In genomic region chr1:173408886-173409285, GRCh38 we compare ENCODE assay signal across 21 cellular contexts.
A peak's percentile ranks its signal among the peaks of the same experiment; 100 is the strongest.
DNase-seq lines count a peak whose midpoint lies in the region; ATAC-seq and TF ChIP-seq lines count a peak whose summit lies in the region.
"Had no signal": no experiment of that assay in that cellular context is flagged by ENCODE, and none has a peak within 500 bp of the region (broad histone marks: within the 10 kb centered on the region; RNA-seq: fewer than 3 reads in every experiment).

No MANE protein-coding gene starts in this region.

- no peak overlapping the region for H3K4me3 ChIP-seq in Loucy (ENCODE audit: low read length, poor library complexity, severe bottlenecking)
- H3K4me3 ChIP-seq in gastroesophageal sphincter: no peak overlapping the region
- H3K4me3 ChIP-seq: A549, K562, right atrium auricular region had no signal

- H3K9me2 ChIP-seq in Loucy (replicated peaks; ENCODE audit: low read depth, low read length): no peaks in the 10 kb centered on the region

- H3K36me3 ChIP-seq in Loucy (ENCODE audit: insufficient read depth, low read length): no peaks in the 10 kb centered on the region
- peaks cover 0 to 26% of the 10 kb centered on the region in 2 donors for H3K36me3 ChIP-seq in gastroesophageal sphincter
- H3K36me3 ChIP-seq: right atrium auricular region had no signal

- TF ChIP-seq CTCF in Loucy (conservative IDR thresholded peaks at IDR 0.05; ENCODE audit: low read length) (peak; percentile 36), chondrocyte (IDR thresholded peaks at IDR 0.05) (peak; percentile 48), omental fat pad (IDR thresholded peaks at IDR 0.05) (no peak), gastroesophageal sphincter (IDR thresholded peaks at IDR 0.05) (no peak)

- no peak for ATAC-seq in stimulated activated naive CD8-positive, alpha-beta T cell treated with anti-CD3 and anti-CD28 coated beads, Interleukin-15, amount 100 ng/mL, for 72 hours
- ATAC-seq in stimulated activated naive B cell treated with anti-CD40 and anti-IgM and Interleukin-4, amounts not matched to agents 10 μg/mL and 1 μg/mL and 100 μg/mL, for 72 hours (replicated peaks): no peak
- no peak for ATAC-seq in omental fat pad (ENCODE audit: low FRiP score)
- no peak for ATAC-seq in gastroesophageal sphincter
- ATAC-seq: A549; activated CD4-positive, CD25-positive, alpha-beta regulatory T cell treated with anti-CD3 and anti-CD28 coated beads, Interleukin-2, amount 50 U/mL, for 24 hours; stimulated activated naive CD8-positive, alpha-beta T cell treated with anti-CD3 and anti-CD28 coated beads, Interleukin-15, Interleukin-2, amounts not matched to agents 100 U/mL and 50 U/mL, for 24 hours had no signal

- H3K9me3 ChIP-seq in Loucy (ENCODE audit: insufficient read depth, low read depth, low read length) (no peaks in the 10 kb centered on the region), gastroesophageal sphincter (no peaks in the 10 kb centered on the region)
- H3K9me3 ChIP-seq: A549, right atrium auricular region had no signal

- DNase-seq in stimulated activated naive CD8-positive, alpha-beta T cell treated with anti-CD3 and anti-CD28 coated beads, Interleukin-15, amount 100 ng/mL, for 72 hours: no peak
- DNase-seq in chondrocyte (ENCODE audit: low spot score) (no peak), omental fat pad (ENCODE audit: low spot score) (no peak), mucosa of gallbladder (ENCODE audit: low spot score) (no peak)
- DNase-seq in stimulated activated naive B cell treated with anti-CD40 and anti-IgM and Interleukin-4, amounts not matched to agents 10 μg/mL and 1 μg/mL and 100 μg/mL, for 72 hours: no peak
- DNase-seq: activated effector memory CD4-positive, alpha-beta T cell treated with Interleukin-2 at 50 U/mL for 16 hours; cerebellar nuclear complex; midbrain; NCI-H1092 treated with DMSO at 0.1 percent for 48 hours; NCI-H2081; NCI-H510A treated with DMSO at 0.1 percent for 48 hours; SHP77; stimulated activated naive CD8-positive, alpha-beta T cell treated with anti-CD3 and anti-CD28 coated beads, Interleukin-15, Interleukin-2, amounts not matched to agents 100 U/mL and 50 U/mL, for 24 hours had no signal

- no peaks in the 10 kb centered on the region for H3K79me2 ChIP-seq in Loucy (ENCODE audit: insufficient read depth, low read length)

- H3K27me3 ChIP-seq in Loucy (ENCODE audit: insufficient read depth, low read length, poor library complexity, severe bottlenecking): no peaks in the 10 kb centered on the region
- no peaks in the 10 kb centered on the region for H3K27me3 ChIP-seq in gastroesophageal sphincter
- H3K27me3 ChIP-seq: right atrium auricular region had no signal

- no peaks in the 10 kb centered on the region for H3K36me3 Mint-ChIP-seq in stimulated activated naive CD8-positive, alpha-beta T cell treated with anti-CD3 and anti-CD28 coated beads, Interleukin-15, Interleukin-2, amounts not matched to agents 100 ng/mL and 50 ng/mL, for 24 hours (ENCODE audit: low read depth)
- H3K36me3 Mint-ChIP-seq in chondrocyte (ENCODE audit: low read depth): peaks cover 1% of the 10 kb centered on the region
- H3K36me3 Mint-ChIP-seq in stimulated activated naive B cell treated with anti-CD40 and anti-IgM and Interleukin-4, amounts not matched to agents 10 μg/mL and 1 μg/mL and 100 μg/mL, for 72 hours: peaks cover 4 to 5% of the 10 kb centered on the region in 2 donors

- no peak overlapping the region for H3K4me2 ChIP-seq in Loucy (ENCODE audit: low read depth, low read length, poor library complexity, severe bottlenecking)
- H3K4me2 ChIP-seq: A549 had no signal

- H3K27me3 Mint-ChIP-seq in stimulated activated naive CD8-positive, alpha-beta T cell treated with anti-CD3 and anti-CD28 coated beads, Interleukin-15, Interleukin-2, amounts not matched to agents 100 ng/mL and 50 ng/mL, for 24 hours: no peaks in the 10 kb centered on the region
- H3K27me3 Mint-ChIP-seq in stimulated activated naive CD8-positive, alpha-beta T cell treated with anti-CD3 and anti-CD28 coated beads, Interleukin-15, amount 100 ng/mL, for 72 hours: no peaks in the 10 kb centered on the region
- H3K27me3 Mint-ChIP-seq in chondrocyte (ENCODE audit: low read depth): no peaks in the 10 kb centered on the region
- no peaks in the 10 kb centered on the region for H3K27me3 Mint-ChIP-seq in stimulated activated naive B cell treated with anti-CD40 and anti-IgM and Interleukin-4, amounts not matched to agents 10 μg/mL and 1 μg/mL and 100 μg/mL, for 72 hours

- no peak overlapping the region for H3K27ac ChIP-seq in gastroesophageal sphincter
- H3K27ac ChIP-seq: A549, right atrium auricular region had no signal

- no peaks in the 10 kb centered on the region for H3K9me3 Mint-ChIP-seq in stimulated activated naive CD8-positive, alpha-beta T cell treated with anti-CD3 and anti-CD28 coated beads, Interleukin-15, Interleukin-2, amounts not matched to agents 100 ng/mL and 50 ng/mL, for 24 hours
- H3K9me3 Mint-ChIP-seq in stimulated activated naive CD8-positive, alpha-beta T cell treated with anti-CD3 and anti-CD28 coated beads, Interleukin-15, amount 100 ng/mL, for 72 hours: no peaks in the 10 kb centered on the region
- H3K9me3 Mint-ChIP-seq in chondrocyte (ENCODE audit: low read depth): no peaks in the 10 kb centered on the region
- peaks cover 0 to 3% of the 10 kb centered on the region in 2 donors for H3K9me3 Mint-ChIP-seq in stimulated activated naive B cell treated with anti-CD40 and anti-IgM and Interleukin-4, amounts not matched to agents 10 μg/mL and 1 μg/mL and 100 μg/mL, for 72 hours
- H3K9me3 Mint-ChIP-seq: T-helper 1 cell treated with Interleukin-12 subunit alpha and Interleukin-12 subunit beta and Interleukin-4 antibody, amounts not matched to agents 30 μg/mL and 1 μg/mL, for 36 hours had no signal

- H3F3A ChIP-seq in Loucy (ENCODE audit: low read depth): no peaks in the 10 kb centered on the region

- peaks cover 64% of the 10 kb centered on the region for H3K4me1 Mint-ChIP-seq in stimulated activated naive CD8-positive, alpha-beta T cell treated with anti-CD3 and anti-CD28 coated beads, Interleukin-15, Interleukin-2, amounts not matched to agents 100 ng/mL and 50 ng/mL, for 24 hours (ENCODE audit: low read depth)
- H3K4me1 Mint-ChIP-seq in stimulated activated naive CD8-positive, alpha-beta T cell treated with anti-CD3 and anti-CD28 coated beads, Interleukin-15, amount 100 ng/mL, for 72 hours: peaks cover 74% of the 10 kb centered on the region
- H3K4me1 Mint-ChIP-seq in chondrocyte (ENCODE audit: low read depth): peaks cover 17% of the 10 kb centered on the region
- H3K4me1 Mint-ChIP-seq in stimulated activated naive B cell treated with anti-CD40 and anti-IgM and Interleukin-4, amounts not matched to agents 10 μg/mL and 1 μg/mL and 100 μg/mL, for 72 hours: peaks cover 54 to 78% of the 10 kb centered on the region in 2 donors

- H3K4me1 ChIP-seq in Loucy (ENCODE audit: insufficient read depth, low read length, poor library complexity, severe bottlenecking): peaks cover 29% of the 10 kb centered on the region
- no peaks in the 10 kb centered on the region for H3K4me1 ChIP-seq in gastroesophageal sphincter

- 90 to 100% methylated on average over 1 of the region's 1 CpG for WGBS in gastroesophageal sphincter (ENCODE audit: low coverage in 1 of 2), 2 donors

- no peak for TF ChIP-seq POLR2A in gastroesophageal sphincter (IDR thresholded peaks at IDR 0.05)

- no peak overlapping the region for H2AFZ ChIP-seq in Loucy (ENCODE audit: low read length)

- TF ChIP-seq EP300 in gastroesophageal sphincter (IDR thresholded peaks at IDR 0.05): no peak

- H3K4me3 Mint-ChIP-seq in stimulated activated naive CD8-positive, alpha-beta T cell treated with anti-CD3 and anti-CD28 coated beads, Interleukin-15, Interleukin-2, amounts not matched to agents 100 ng/mL and 50 ng/mL, for 24 hours: peak overlapping the region; percentile 7
- peak overlapping the region in 1 of 2 donors; percentile 21 for H3K4me3 Mint-ChIP-seq in stimulated activated naive CD8-positive, alpha-beta T cell treated with anti-CD3 and anti-CD28 coated beads, Interleukin-15, amount 100 ng/mL, for 72 hours
- no peak overlapping the region for H3K4me3 Mint-ChIP-seq in chondrocyte (ENCODE audit: unreplicated experiment)
- H3K4me3 Mint-ChIP-seq in stimulated activated naive B cell treated with anti-CD40 and anti-IgM and Interleukin-4, amounts not matched to agents 10 μg/mL and 1 μg/mL and 100 μg/mL, for 72 hours: peak overlapping the region; percentile 39 to 65
- H3K4me3 Mint-ChIP-seq: T-helper 1 cell treated with Interleukin-12 subunit alpha and Interleukin-12 subunit beta and Interleukin-4 antibody, amounts not matched to agents 30 μg/mL and 1 μg/mL, for 36 hours had no signal

- no peak overlapping the region for H3K9ac ChIP-seq in Loucy (ENCODE audit: low read depth, low read length, poor library complexity, severe bottlenecking)

- H3K27ac Mint-ChIP-seq in stimulated activated naive CD8-positive, alpha-beta T cell treated with anti-CD3 and anti-CD28 coated beads, Interleukin-15, Interleukin-2, amounts not matched to agents 100 ng/mL and 50 ng/mL, for 24 hours: peak overlapping the region; percentile 34
- H3K27ac Mint-ChIP-seq in stimulated activated naive CD8-positive, alpha-beta T cell treated with anti-CD3 and anti-CD28 coated beads, Interleukin-15, amount 100 ng/mL, for 72 hours: no peak overlapping the region
- H3K27ac Mint-ChIP-seq in chondrocyte (ENCODE audit: unreplicated experiment): no peak overlapping the region
- peak overlapping the region; percentile 79 for H3K27ac Mint-ChIP-seq in stimulated activated naive B cell treated with anti-CD40 and anti-IgM and Interleukin-4, amounts not matched to agents 10 μg/mL and 1 μg/mL and 100 μg/mL, for 72 hours
- H3K27ac Mint-ChIP-seq: T-helper 1 cell treated with Interleukin-12 subunit alpha and Interleukin-12 subunit beta and Interleukin-4 antibody, amounts not matched to agents 30 μg/mL and 1 μg/mL, for 36 hours had no signal

- H4K20me1 ChIP-seq in Loucy (ENCODE audit: insufficient read depth, low read length, poor library complexity, severe bottlenecking): no peaks in the 10 kb centered on the region

Comparison
In these comparisons a context has a peak if more than half of its experiments do, and no peak if none do; other contexts are left out.
1. H3K27ac Mint-ChIP-seq: peak in stimulated activated naive CD8-positive, alpha-beta T cell treated with anti-CD3 and anti-CD28 coated beads, Interleukin-15, Interleukin-2, amounts not matched to agents 100 ng/mL and 50 ng/mL, for 24 hours (single experiment) and stimulated activated naive B cell treated with anti-CD40 and anti-IgM and Interleukin-4, amounts not matched to agents 10 μg/mL and 1 μg/mL and 100 μg/mL, for 72 hours (single experiment); none in stimulated activated naive CD8-positive, alpha-beta T cell treated with anti-CD3 and anti-CD28 coated beads, Interleukin-15, amount 100 ng/mL, for 72 hours (0 of 2) and chondrocyte (single experiment).
2. CTCF ChIP-seq: peak in Loucy (single experiment) and chondrocyte (single experiment); none in omental fat pad (0 of 3) and gastroesophageal sphincter (0 of 4).